10 cellular contexts compared by ENCODE assay signal in genomic region chr4:112889619-112890294, GRCh38.
A peak's percentile ranks its signal among the peaks of the same experiment; 100 is the strongest.
DNase-seq lines count a peak whose midpoint lies in the region; ATAC-seq, FAIRE-seq and TF ChIP-seq lines count a peak whose summit lies in the region.
"Had no signal": no experiment of that assay in that cellular context is flagged by ENCODE, and none has a peak within 500 bp of the region (broad histone marks: within the 10 kb centered on the region; RNA-seq: fewer than 3 reads in every experiment).

No MANE protein-coding gene starts in this region.

- ATAC-seq in HG03565 (IDR thresholded peaks at IDR 0.05; ENCODE audit: unreplicated experiment) (peak; percentile 55), left colon (no peak)

- H3K4me3 ChIP-seq in cardiac fibroblast (replicated peaks in 1 of 2; ENCODE audit: low read depth in 2 of 2, low read length in 2 of 2), result peak overlapping the region in 1 of 2 donors; percentile 6

- no peak for FAIRE-seq in urothelium cell line (lab: Jason Lieb, UNC)

- peaks cover 6% of the 10 kb centered on the region for H3K36me3 Mint-ChIP-seq in neural crest cell (ENCODE audit: low read depth)

- TF ChIP-seq CTCF in cardiac fibroblast (IDR thresholded peaks at IDR 0.05; ENCODE audit: low read depth, low read length), result no peak
- TF ChIP-seq CTCF in neural crest cell (conservative IDR thresholded peaks at IDR 0.05), result no peak

- peaks cover 2% of the 10 kb centered on the region for H3K9me3 Mint-ChIP-seq in neural crest cell
- H3K9me3 Mint-ChIP-seq: IgD-negative memory B cell had no signal

- peak overlapping the region; percentile 84 for H3K27ac Mint-ChIP-seq in neural crest cell (ENCODE audit: unreplicated experiment)
- H3K27ac Mint-ChIP-seq: IgD-negative memory B cell had no signal

- H3K27me3 Mint-ChIP-seq in neural crest cell (ENCODE audit: low read depth), result no peaks in the 10 kb centered on the region
- H3K27me3 Mint-ChIP-seq: IgD-negative memory B cell had no signal

- peak; percentile 23 for DNase-seq in EH (ENCODE audit: low read depth)
- DNase-seq in cardiac fibroblast (ENCODE audit: low read depth in 2 of 2), result peak; percentile 87 to 93
- DNase-seq in neural crest cell (ENCODE audit: low read depth, low spot score), result no peak
- no peak for DNase-seq in urothelium cell line (ENCODE audit: low spot score)
- DNase-seq in left colon, result no peak
- DNase-seq in activated effector memory CD4-positive, alpha-beta T cell treated with Interleukin-2 at 50 U/mL for 16 hours, result no peak
- DNase-seq in NCI-H2107 treated with DMSO at 0.1 percent for 48 hours (lab: John Stamatoyannopoulos, UW; ENCODE audit: unreplicated experiment), result no peak
- DNase-seq: activated CD4-positive, alpha-beta T cell treated with anti-CD3 and anti-CD28 coated beads, Interleukin-2, amount 50 U/mL, for 4 hours had no signal

- H3K4me3 Mint-ChIP-seq in neural crest cell, result no peak overlapping the region
- H3K4me3 Mint-ChIP-seq: IgD-negative memory B cell had no signal

- intact Hi-C loops in left colon (cut with DNase I, micrococcal nuclease), result no loop called here

- H3K4me1 Mint-ChIP-seq in neural crest cell, result peaks cover 39% of the 10 kb centered on the region

Comparison
In these comparisons a context has a peak if more than half of its experiments do, and no peak if none do; other contexts are left out.
1. DNase-seq: peak in EH (single experiment) and cardiac fibroblast (2 of 2); none in neural crest cell (single experiment), urothelium cell line (single experiment), left colon (0 of 2), activated effector memory CD4-positive, alpha-beta T cell treated with Interleukin-2 at 50 U/mL for 16 hours (single experiment) and NCI-H2107 treated with DMSO at 0.1 percent for 48 hours (single experiment).